18 cellular contexts compared by ENCODE assay signal in the genomic region with DNA sequence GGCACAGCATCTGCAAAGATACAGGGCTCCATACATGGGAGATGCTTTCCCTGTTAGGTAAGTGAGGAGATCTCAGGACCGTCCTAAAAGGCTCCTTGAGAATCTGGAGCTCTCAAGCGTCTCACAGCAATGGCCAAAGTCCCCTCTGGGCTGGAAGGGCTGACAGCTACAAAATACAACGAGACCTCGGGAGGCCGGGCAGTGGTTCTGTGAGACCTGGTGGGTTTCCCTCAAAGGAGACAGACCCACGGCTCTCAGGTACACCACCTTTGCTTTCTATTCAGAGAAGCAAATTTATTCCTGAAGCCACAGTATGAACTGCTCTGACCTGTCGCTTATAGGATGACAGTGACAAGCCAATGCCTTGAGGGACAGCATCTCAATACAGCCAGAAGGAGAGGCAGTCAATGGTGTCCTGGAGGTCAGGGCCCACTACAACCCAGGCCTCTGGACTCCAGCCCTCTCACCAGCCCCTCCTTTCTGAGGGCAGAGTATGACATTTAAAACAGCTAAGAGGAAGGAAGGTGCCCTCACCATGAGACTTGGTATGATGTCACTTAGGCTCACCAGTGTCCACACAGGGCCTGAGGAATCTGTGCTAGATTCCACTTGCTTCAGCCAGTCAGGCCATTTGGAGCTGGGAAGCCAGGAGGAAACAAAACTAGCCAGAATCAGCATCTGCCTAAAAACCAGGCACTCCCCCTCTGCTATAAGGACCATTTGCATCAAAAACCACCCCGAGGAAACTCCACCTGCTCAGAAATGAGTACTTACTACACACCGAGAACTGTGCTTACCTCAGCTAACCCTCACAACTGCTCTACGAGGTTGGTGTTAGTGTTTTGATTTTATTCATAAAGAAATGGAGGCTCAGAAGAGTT.
DNase-seq lines count a peak whose midpoint lies in the region; ATAC-seq, FAIRE-seq and TF ChIP-seq lines count a peak whose summit lies in the region.
"Had no signal": no experiment of that assay in that cellular context is flagged by ENCODE, and none has a peak within 500 bp of the region (broad histone marks: within the 10 kb centered on the region; RNA-seq: fewer than 3 reads in every experiment).

No MANE protein-coding gene starts in this region.

- H3K27me3 ChIP-seq in thyroid gland: no peaks in the 10 kb centered on the region
- H3K27me3 ChIP-seq: BLaER1 had no signal

- no peak for FAIRE-seq in GM12891 (lab: Jason Lieb, UNC)
- FAIRE-seq: TTC549 had no signal

- no peaks in the 10 kb centered on the region for H3K9me3 ChIP-seq in thyroid gland
- H3K9me3 ChIP-seq: BLaER1, thoracic aorta had no signal

- peak; percentile 30 for DNase-seq in GM12891 (ENCODE audit: insufficient read length, low spot score)
- DNase-seq in T-helper 2 cell treated with Interferon-gamma antibody and Interleukin-4, amounts not matched to agents 5 μg/mL and 100 μg/mL, for 36 hours (ENCODE audit: low spot score): peak; percentile 10
- no peak for DNase-seq in hippocampal formation (lab: John Stamatoyannopoulos, UW)
- DNase-seq in HPDE6-E6E7 (ENCODE audit: extremely low spot score): no peak
- no peak for DNase-seq in thyroid gland
- DNase-seq: aorta, dermis blood vessel endothelial cell, DMS79 treated with DMSO at 0.1 percent for 48 hours, mammary epithelial cell, NCI-H2029, NCI-H774, SHP77 had no signal

- no peaks in the 10 kb centered on the region for H3K9me3 Mint-ChIP-seq in T-helper 2 cell treated with Interferon-gamma antibody and Interleukin-4, amounts not matched to agents 5 μg/mL and 100 μg/mL, for 36 hours

- no peak overlapping the region for H3K4me3 Mint-ChIP-seq in T-helper 2 cell treated with Interferon-gamma antibody and Interleukin-4, amounts not matched to agents 5 μg/mL and 100 μg/mL, for 36 hours

- H3K27ac Mint-ChIP-seq in T-helper 2 cell treated with Interferon-gamma antibody and Interleukin-4, amounts not matched to agents 5 μg/mL and 100 μg/mL, for 36 hours: no peak overlapping the region

- H3K36me3 Mint-ChIP-seq in T-helper 2 cell treated with Interferon-gamma antibody and Interleukin-4, amounts not matched to agents 5 μg/mL and 100 μg/mL, for 36 hours (ENCODE audit: low read depth): no peaks in the 10 kb centered on the region

- no peak for TF ChIP-seq POLR2A in GM12891 (IDR thresholded peaks at IDR 0.05; ENCODE audit: low read depth, low read length)
- no peak for TF ChIP-seq POLR2A in thyroid gland (IDR thresholded peaks at IDR 0.05)

- H3K27me3 Mint-ChIP-seq in T-helper 2 cell treated with Interferon-gamma antibody and Interleukin-4, amounts not matched to agents 5 μg/mL and 100 μg/mL, for 36 hours (ENCODE audit: low read depth): peaks cover 5% of the 10 kb centered on the region

- ATAC-seq in GM18858 (IDR thresholded peaks at IDR 0.05; ENCODE audit: unreplicated experiment) (peak; percentile 41), HG02571 (IDR thresholded peaks at IDR 0.05; ENCODE audit: unreplicated experiment) (peak; percentile 70), GM18498 (IDR thresholded peaks at IDR 0.05; ENCODE audit: unreplicated experiment) (no peak)

- no peak overlapping the region for H3K27ac ChIP-seq in thyroid gland
- H3K27ac ChIP-seq: BLaER1, thoracic aorta had no signal

- WGBS in thyroid gland, 2 donors: 83 to 92% methylated on average over 9 to 10 of the region's 10 CpGs

- H3K4me3 ChIP-seq in thyroid gland (replicated peaks in 1 of 3): no peak overlapping the region
- H3K4me3 ChIP-seq: BLaER1, thoracic aorta had no signal

- intact Hi-C loops in thyroid gland (cut with DNase I): no loop called here

- peaks cover 4% of the 10 kb centered on the region for H3K4me1 Mint-ChIP-seq in T-helper 2 cell treated with Interferon-gamma antibody and Interleukin-4, amounts not matched to agents 5 μg/mL and 100 μg/mL, for 36 hours (ENCODE audit: low read depth)

- no peaks in the 10 kb centered on the region for H3K36me3 ChIP-seq in thyroid gland
- H3K36me3 ChIP-seq: BLaER1, thoracic aorta had no signal

- no peaks in the 10 kb centered on the region for H3K4me1 ChIP-seq in thyroid gland

- TF ChIP-seq CTCF in thyroid gland (IDR thresholded peaks at IDR 0.05): no peak

TF ChIP-seq in GM12891, 5 proteins besides CTCF, POLR2A, EP300 and RAD21:
- TF ChIP-seq SPI1 (IDR thresholded peaks at IDR 0.05; ENCODE audit: low read depth, low read length) (no peak), POLR2AphosphoS5 (IDR thresholded peaks at IDR 0.05; ENCODE audit: low read depth, low read length) (no peak), POU2F2 (IDR thresholded peaks at IDR 0.05; ENCODE audit: low read depth, low read length) (peak; percentile 68; the same call in 1 of the 2 replicates)

Comparison
In these comparisons a context has a peak if more than half of its experiments do, and no peak if none do; other contexts are left out.
1. DNase-seq: peak in GM12891 (single experiment) and T-helper 2 cell treated with Interferon-gamma antibody and Interleukin-4, amounts not matched to agents 5 μg/mL and 100 μg/mL, for 36 hours (single experiment); none in hippocampal formation (0 of 2), HPDE6-E6E7 (single experiment) and thyroid gland (0 of 2).